19 cellular contexts compared by ENCODE assay signal in genomic region chr1:2561446-2561845, GRCh38. TPM values are rescaled to one million over a fixed set of nuclear protein-coding genes. Genes with fewer than 3 reads are reported as not detected.
DNase-seq lines count a peak whose midpoint lies in the region; ATAC-seq and TF ChIP-seq lines count a peak whose summit lies in the region.
"Had no signal": no experiment of that assay in that cellular context is flagged by ENCODE, and none has a peak within 500 bp of the region (broad histone marks: within the 10 kb centered on the region; RNA-seq: fewer than 3 reads in every experiment).

No MANE protein-coding gene starts in this region.

- no peak overlapping the region for H4K91ac ChIP-seq in trophoblast cell (ENCODE audit: low read depth, low read length)

- H4K20me1 ChIP-seq in BLaER1 treated with 17β-estradiol and CSF1 and Interleukin-3, amounts not matched to agents 10 nM and 100 nM: peaks cover 6 to 77% (median 20%) of the 10 kb centered on the region in 11 experiments; a peak in 14 of 22 replicates

- DNase-seq in T-helper 1 cell (no peak), naive B cell (no peak), left colon (no peak), coronary artery (ENCODE audit: low spot score) (no peak), trophoblast cell (no peak)
- no peak for DNase-seq in activated CD8-positive, alpha-beta T cell treated with anti-CD3 and anti-CD28 coated beads for 36 hours
- DNase-seq: activated CD4-positive, alpha-beta T cell treated with anti-CD3 and anti-CD28 coated beads, Interleukin-2, amount 10 ng/mL, durations not matched to agents 7 days and 5 days; colonic mucosa; DMS 273 treated with DMSO at 0.1 percent for 48 hours; NCI-H2171; NCI-H748 treated with DMSO at 0.1 percent for 48 hours; spleen; stimulated activated CD4-positive, alpha-beta T cell treated with anti-CD3 and anti-CD28 coated beads, Interleukin-4, amount 100 ng/mL, for 24 hours had no signal

- intact Hi-C loops in activated CD8-positive, alpha-beta T cell treated with anti-CD3 and anti-CD28 coated beads for 36 hours (cut with micrococcal nuclease): no loop called here
- intact Hi-C loops in left colon (cut with DNase I, micrococcal nuclease): no loop called here

- peak overlapping the region in 2 of 10 experiments; percentile 78 to 92; a peak in 4 of 20 replicates for H3K4me3 ChIP-seq in BLaER1 treated with 17β-estradiol and CSF1 and Interleukin-3, amounts not matched to agents 10 nM and 100 nM
- H3K4me3 ChIP-seq in coronary artery (no peak overlapping the region), trophoblast cell (ENCODE audit: low read depth, low read length) (no peak overlapping the region)
- H3K4me3 ChIP-seq: colonic mucosa, spleen had no signal

- ATAC-seq in activated CD8-positive, alpha-beta T cell treated with anti-CD3 and anti-CD28 coated beads for 36 hours: no peak
- no peak for ATAC-seq in naive B cell (ENCODE audit: low read depth in 2 of 2)
- ATAC-seq in left colon: no peak

- WGBS in trophoblast cell (ENCODE audit: extremely low coverage, insufficient coverage, insufficient read length): no CpG with 5 or more reads among the region's 11 CpGs

- H3K27ac Mint-ChIP-seq in T-helper 1 cell treated with Interleukin-12 subunit alpha and Interleukin-12 subunit beta and Interleukin-4 antibody, amounts not matched to agents 30 μg/mL and 1 μg/mL, for 36 hours: no peak overlapping the region
- peak overlapping the region; percentile 72 for H3K27ac Mint-ChIP-seq in activated CD8-positive, alpha-beta T cell treated with anti-CD3 and anti-CD28 coated beads for 36 hours
- H3K27ac Mint-ChIP-seq in naive B cell: peak overlapping the region in 5 of 6 donors; percentile 47 to 93 (median 85)
- H3K27ac Mint-ChIP-seq: activated CD4-positive, alpha-beta T cell treated with anti-CD3 and anti-CD28 coated beads, Interleukin-2, amount 10 ng/mL, durations not matched to agents 7 days and 5 days; mesothelial cell of epicardium had no signal

- no peak for TF ChIP-seq CTCF in activated CD8-positive, alpha-beta T cell treated with anti-CD3 and anti-CD28 coated beads for 36 hours (IDR thresholded peaks at IDR 0.05)
- no peak for TF ChIP-seq CTCF in coronary artery (IDR thresholded peaks at IDR 0.05)

- no peak overlapping the region for H3K18ac ChIP-seq in trophoblast cell (ENCODE audit: low read length)

- no peaks in the 10 kb centered on the region for H3K9me3 Mint-ChIP-seq in T-helper 1 cell treated with Interleukin-12 subunit alpha and Interleukin-12 subunit beta and Interleukin-4 antibody, amounts not matched to agents 30 μg/mL and 1 μg/mL, for 36 hours
- H3K9me3 Mint-ChIP-seq in activated CD8-positive, alpha-beta T cell treated with anti-CD3 and anti-CD28 coated beads for 36 hours: no peaks in the 10 kb centered on the region
- no peaks in the 10 kb centered on the region for H3K9me3 Mint-ChIP-seq in naive B cell
- H3K9me3 Mint-ChIP-seq: activated CD4-positive, alpha-beta T cell treated with anti-CD3 and anti-CD28 coated beads, Interleukin-2, amount 10 ng/mL, durations not matched to agents 7 days and 5 days; mesothelial cell of epicardium; neural crest cell had no signal

- H2AK5ac ChIP-seq in trophoblast cell (ENCODE audit: low read length): no peak overlapping the region

- H3K4me1 Mint-ChIP-seq in T-helper 1 cell treated with Interleukin-12 subunit alpha and Interleukin-12 subunit beta and Interleukin-4 antibody, amounts not matched to agents 30 μg/mL and 1 μg/mL, for 36 hours (ENCODE audit: low read depth): peaks cover 5% of the 10 kb centered on the region
- peaks cover 19% of the 10 kb centered on the region for H3K4me1 Mint-ChIP-seq in activated CD8-positive, alpha-beta T cell treated with anti-CD3 and anti-CD28 coated beads for 36 hours (ENCODE audit: low read depth)
- H3K4me1 Mint-ChIP-seq in naive B cell: peaks cover 20 to 40% (median 25%) of the 10 kb centered on the region in 3 donors

- no peak overlapping the region for H2BK120ac ChIP-seq in trophoblast cell (ENCODE audit: insufficient read depth, low read length, poor library complexity)

- H3K36me3 ChIP-seq in BLaER1 treated with 17β-estradiol and CSF1 and Interleukin-3, amounts not matched to agents 10 nM and 100 nM: peaks cover 0 to 73% (median 0%) of the 10 kb centered on the region in 11 experiments; a peak in 6 of 22 replicates
- no peaks in the 10 kb centered on the region for H3K36me3 ChIP-seq in trophoblast cell (ENCODE audit: control insufficient read depth in 1 of 2, insufficient read depth in 2 of 2, low read length in 2 of 2)

- peak overlapping the region; percentile 57 to 100 (median 91) for H3K4me2 ChIP-seq in BLaER1 treated with 17β-estradiol and CSF1 and Interleukin-3, amounts not matched to agents 10 nM and 100 nM
- no peak overlapping the region for H3K4me2 ChIP-seq in trophoblast cell (ENCODE audit: low read length)

- peak overlapping the region; percentile 22 for H3K4me3 Mint-ChIP-seq in T-helper 1 cell treated with Interleukin-12 subunit alpha and Interleukin-12 subunit beta and Interleukin-4 antibody, amounts not matched to agents 30 μg/mL and 1 μg/mL, for 36 hours
- no peak overlapping the region for H3K4me3 Mint-ChIP-seq in activated CD8-positive, alpha-beta T cell treated with anti-CD3 and anti-CD28 coated beads for 36 hours
- H3K4me3 Mint-ChIP-seq in naive B cell: peak overlapping the region in 2 of 8 donors; percentile 20 to 74
- H3K4me3 Mint-ChIP-seq: activated CD4-positive, alpha-beta T cell treated with anti-CD3 and anti-CD28 coated beads, Interleukin-2, amount 10 ng/mL, durations not matched to agents 7 days and 5 days; mesothelial cell of epicardium; neural crest cell had no signal

- H3K9ac ChIP-seq in BLaER1 treated with 17β-estradiol and CSF1 and Interleukin-3, amounts not matched to agents 10 nM and 100 nM: peak overlapping the region in 5 of 11 experiments; percentile 17 to 95 (median 30); a peak in 8 of 22 replicates
- H3K9ac ChIP-seq in trophoblast cell (ENCODE audit: low read length): no peak overlapping the region

- no peaks in the 10 kb centered on the region for H3K27me3 ChIP-seq in BLaER1 treated with 17β-estradiol and CSF1 and Interleukin-3, amounts not matched to agents 10 nM and 100 nM
- H3K27me3 ChIP-seq in trophoblast cell (ENCODE audit: insufficient read depth, low read length): no peaks in the 10 kb centered on the region
- H3K27me3 ChIP-seq: colonic mucosa, spleen had no signal

- H3K27ac ChIP-seq in BLaER1 treated with 17β-estradiol and CSF1 and Interleukin-3, amounts not matched to agents 10 nM and 100 nM: peak overlapping the region in 2 of 11 experiments; percentile 11 to 36; a peak in 3 of 22 replicates
- no peak overlapping the region for H3K27ac ChIP-seq in coronary artery
- no peak overlapping the region for H3K27ac ChIP-seq in trophoblast cell (ENCODE audit: low read depth, low read length)
- H3K27ac ChIP-seq: colonic mucosa had no signal

- no peak overlapping the region for H3K23ac ChIP-seq in trophoblast cell (ENCODE audit: low read length)

- CTCF ChIA-PET in activated CD8-positive, alpha-beta T cell treated with anti-CD3 and anti-CD28 coated beads for 36 hours (lab: Charles Lee): interaction anchor here (0.7 to 2.6 kb wide), 10 partner anchors 9 to 146 kb away, joined by 3 to 16 read pairs (median 4); no protein-coding TSS in a partner anchor

- H2BK12ac ChIP-seq in trophoblast cell (ENCODE audit: low read length): no peak overlapping the region

- H2AFZ ChIP-seq in trophoblast cell (ENCODE audit: insufficient read depth, low read length, poor library complexity): no peak overlapping the region

- peaks cover 82 to 95% (median 89%) of the 10 kb centered on the region in 10 experiments for H3K4me1 ChIP-seq in BLaER1 treated with 17β-estradiol and CSF1 and Interleukin-3, amounts not matched to agents 10 nM and 100 nM
- H3K4me1 ChIP-seq in trophoblast cell (ENCODE audit: control insufficient read depth in 1 of 2, insufficient read depth in 2 of 2, low read length in 2 of 2): no peaks in the 10 kb centered on the region

- no peaks in the 10 kb centered on the region for H3K27me3 Mint-ChIP-seq in T-helper 1 cell treated with Interleukin-12 subunit alpha and Interleukin-12 subunit beta and Interleukin-4 antibody, amounts not matched to agents 30 μg/mL and 1 μg/mL, for 36 hours (ENCODE audit: low read depth)
- no peaks in the 10 kb centered on the region for H3K27me3 Mint-ChIP-seq in activated CD8-positive, alpha-beta T cell treated with anti-CD3 and anti-CD28 coated beads for 36 hours
- no peaks in the 10 kb centered on the region for H3K27me3 Mint-ChIP-seq in naive B cell
- H3K27me3 Mint-ChIP-seq: activated CD4-positive, alpha-beta T cell treated with anti-CD3 and anti-CD28 coated beads, Interleukin-2, amount 10 ng/mL, durations not matched to agents 7 days and 5 days had no signal

- no peaks in the 10 kb centered on the region for H3K79me2 ChIP-seq in trophoblast cell (ENCODE audit: control insufficient read depth, insufficient read depth, low read length, poor library complexity)

- no peak overlapping the region for H2BK5ac ChIP-seq in trophoblast cell (ENCODE audit: low read depth, low read length, poor library complexity)

- no peak overlapping the region for H3K14ac ChIP-seq in trophoblast cell (ENCODE audit: low read length)

- H4K8ac ChIP-seq in trophoblast cell (ENCODE audit: low read depth, low read length): no peak overlapping the region

- H3K9me3 ChIP-seq in BLaER1 treated with 17β-estradiol and CSF1 and Interleukin-3, amounts not matched to agents 10 nM and 100 nM (replicated peaks in 1 of 11): no peaks in the 10 kb centered on the region
- no peaks in the 10 kb centered on the region for H3K9me3 ChIP-seq in trophoblast cell (ENCODE audit: insufficient read depth, low read depth, low read length)
- H3K9me3 ChIP-seq: colonic mucosa, spleen had no signal

- H4K12ac ChIP-seq in trophoblast cell (ENCODE audit: low read depth, low read length): no peak overlapping the region

- H3K4ac ChIP-seq in trophoblast cell (ENCODE audit: low read depth, low read length): no peak overlapping the region

- no peaks in the 10 kb centered on the region for H3K79me1 ChIP-seq in trophoblast cell (ENCODE audit: low read length)

- H3K36me3 Mint-ChIP-seq in T-helper 1 cell treated with Interleukin-12 subunit alpha and Interleukin-12 subunit beta and Interleukin-4 antibody, amounts not matched to agents 30 μg/mL and 1 μg/mL, for 36 hours (ENCODE audit: low read depth): peaks cover 20% of the 10 kb centered on the region
- H3K36me3 Mint-ChIP-seq in activated CD8-positive, alpha-beta T cell treated with anti-CD3 and anti-CD28 coated beads for 36 hours (ENCODE audit: low read depth): peaks cover 27% of the 10 kb centered on the region
- peaks cover 0 to 9% of the 10 kb centered on the region in 2 donors for H3K36me3 Mint-ChIP-seq in naive B cell
- H3K36me3 Mint-ChIP-seq: mesothelial cell of epicardium had no signal

- POLR2A ChIA-PET in activated CD8-positive, alpha-beta T cell treated with anti-CD3 and anti-CD28 coated beads for 36 hours (lab: Charles Lee): interaction anchor here (1.6 to 5.8 kb wide), 3 partner anchors 10 to 24 kb away, joined by 8 to 43 read pairs (median 26); partner anchors contain the start of gene PRXL2B

RNA-seq across cellular contexts. Expression of gene TNFRSF14, which starts 5.3 kb away (rescaled TPM):
- 100 to 1,000 TPM; 134 to 140 TPM for total RNA-seq in activated CD8-positive, alpha-beta T cell treated with anti-CD3 and anti-CD28 coated beads for 36 hours
- 10 to 100 TPM; 40.7 to 75.6 (median 50.4) TPM for polyA plus RNA-seq in naive B cell (ENCODE audit: low read depth in 6 of 6)
- 100 to 1,000 TPM; 142 to 178 TPM for total RNA-seq in left colon
- polyA plus RNA-seq in trophoblast cell (2013): 0.07 and 0.14 TPM in 2 replicates

RNA-seq across cellular contexts. Expression of gene PRXL2B, which starts 25.1 kb away (rescaled TPM):
- 10 to 100 TPM; 39.1 to 43.6 TPM for total RNA-seq in activated CD8-positive, alpha-beta T cell treated with anti-CD3 and anti-CD28 coated beads for 36 hours
- polyA plus RNA-seq in naive B cell (ENCODE audit: low read depth in 6 of 6): 10 to 100 TPM; 11.6 to 18.6 (median 13.7) TPM
- 10 to 100 TPM; 73.9 to 86.3 TPM for total RNA-seq in left colon
- polyA plus RNA-seq in trophoblast cell (2013): 5.7 and 6.2 TPM in 2 replicates

RNA-seq across cellular contexts. Expression of gene HES5, which starts 31.4 kb away (rescaled TPM):
- not detected for total RNA-seq in activated CD8-positive, alpha-beta T cell treated with anti-CD3 and anti-CD28 coated beads for 36 hours
- not detected for polyA plus RNA-seq in naive B cell (ENCODE audit: low read depth in 6 of 6)
- 1 to 10 TPM; 2.7 to 6.2 TPM for total RNA-seq in left colon
- 0.21 and 0.22 TPM in 2 replicates for polyA plus RNA-seq in trophoblast cell (2013)
- total RNA-seq: A172; activated CD4-positive, alpha-beta T cell treated with anti-CD3 and anti-CD28 coated beads, Interleukin-2, amount 10 ng/mL, durations not matched to agents 7 days and 5 days; HepG2; mesothelial cell of epicardium had no signal
- polyA plus RNA-seq: HepG2 had no signal

RNA-seq across cellular contexts. Expression of gene PANK4, which starts 35.0 kb away (rescaled TPM):
- 10 to 100 TPM; 39.0 to 40.6 TPM for total RNA-seq in activated CD8-positive, alpha-beta T cell treated with anti-CD3 and anti-CD28 coated beads for 36 hours
- polyA plus RNA-seq in naive B cell (ENCODE audit: low read depth in 6 of 6): 10 to 100 TPM in 3 of 6 donors, 1 to 10 TPM in 3; 8.6 to 22.2 (median 9.9) TPM
- total RNA-seq in left colon: 10 to 100 TPM; 29.4 to 32.6 TPM
- 12.5 and 13.9 TPM in 2 replicates for polyA plus RNA-seq in trophoblast cell (2013)
